In the genomic region with DNA sequence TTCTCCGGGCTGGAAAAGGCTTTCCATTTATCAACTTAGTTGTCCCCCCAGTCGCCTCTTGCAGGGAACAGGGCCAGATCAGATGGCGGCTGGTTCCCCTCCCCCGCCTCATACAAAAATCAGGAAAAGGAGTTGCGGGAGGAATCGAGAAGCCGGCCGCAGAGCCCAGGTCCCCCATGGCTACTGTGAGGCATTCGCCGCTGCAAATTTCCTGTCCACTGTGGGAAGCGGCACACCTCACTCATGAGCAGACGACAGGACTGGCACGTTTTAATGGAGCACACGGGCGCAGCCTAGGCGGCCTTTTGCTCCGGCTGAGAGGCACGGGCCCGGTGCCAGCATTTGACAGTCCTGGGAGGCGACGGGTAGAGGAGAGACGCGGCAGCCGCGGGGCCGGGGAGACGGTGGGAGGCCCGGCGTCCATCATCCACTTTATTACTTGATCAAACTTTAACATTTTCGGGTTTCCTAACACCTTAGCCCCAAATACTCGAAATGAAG, we compare ENCODE assay signal across 9 cellular contexts. TPM values are rescaled to one million over a fixed set of nuclear protein-coding genes. Genes with fewer than 3 reads are reported as not detected.
DNase-seq lines count a peak whose midpoint lies in the region; ATAC-seq and TF ChIP-seq lines count a peak whose summit lies in the region.
"Had no signal": no experiment of that assay in that cellular context is flagged by ENCODE, and none has a peak within 500 bp of the region (broad histone marks: within the 10 kb centered on the region; RNA-seq: fewer than 3 reads in every experiment).

No MANE protein-coding gene starts in this region.

- no peak for TF ChIP-seq POLR2A in tibial nerve (IDR thresholded peaks at IDR 0.05)

- ATAC-seq in activated T-helper 17 cell treated with anti-CD3 and anti-CD28 coated beads, Interleukin-2, amount 50 U/mL, for 72 hours (replicated peaks): no peak
- ATAC-seq in GM19467 (IDR thresholded peaks at IDR 0.05; ENCODE audit: unreplicated experiment): no peak
- no peak for ATAC-seq in GM21381 (IDR thresholded peaks at IDR 0.05; ENCODE audit: unreplicated experiment)
- no peak for ATAC-seq in HG03159 (IDR thresholded peaks at IDR 0.05; ENCODE audit: unreplicated experiment)

- H3K36me3 ChIP-seq in CD4-positive, alpha-beta memory T cell (ENCODE audit: insufficient read depth, low read length): no peaks in the 10 kb centered on the region
- no peaks in the 10 kb centered on the region for H3K36me3 ChIP-seq in tibial nerve

- H3K9me3 Mint-ChIP-seq in CD4-positive, alpha-beta memory T cell: peaks cover 0 to 10% (median 3%) of the 10 kb centered on the region in 8 donors
- H3K9me3 Mint-ChIP-seq in activated T-helper 17 cell treated with anti-CD3 and anti-CD28 coated beads, Interleukin-2, amount 50 U/mL, for 72 hours: no peaks in the 10 kb centered on the region

- H3K9me3 ChIP-seq in CD4-positive, alpha-beta memory T cell (ENCODE audit: control insufficient read depth in 1 of 2, low read length in 2 of 2): no peaks in the 10 kb centered on the region
- H3K9me3 ChIP-seq in tibial nerve: no peaks in the 10 kb centered on the region

- peaks cover 7 to 32% (median 20%) of the 10 kb centered on the region in 4 donors for H3K4me1 Mint-ChIP-seq in CD4-positive, alpha-beta memory T cell
- H3K4me1 Mint-ChIP-seq in activated T-helper 17 cell treated with anti-CD3 and anti-CD28 coated beads, Interleukin-2, amount 50 U/mL, for 72 hours: peaks cover 8% of the 10 kb centered on the region

- H3K36me3 Mint-ChIP-seq in CD4-positive, alpha-beta memory T cell: peaks cover 0 to 2% of the 10 kb centered on the region in 2 donors
- H3K36me3 Mint-ChIP-seq in activated T-helper 17 cell treated with anti-CD3 and anti-CD28 coated beads, Interleukin-2, amount 50 U/mL, for 72 hours (ENCODE audit: low read depth): peaks cover 13% of the 10 kb centered on the region

- no peak overlapping the region for H3K27ac ChIP-seq in CD4-positive, alpha-beta memory T cell (ENCODE audit: low read depth, low read length)
- no peak overlapping the region for H3K27ac ChIP-seq in tibial nerve

- peaks cover 21% of the 10 kb centered on the region for H3K4me1 ChIP-seq in CD4-positive, alpha-beta memory T cell (ENCODE audit: insufficient read depth, low read length)
- peaks cover 0 to 31% (median 14%) of the 10 kb centered on the region in 4 donors for H3K4me1 ChIP-seq in tibial nerve

- peaks cover 28 to 35% of the 10 kb centered on the region in 2 donors for H3K27me3 Mint-ChIP-seq in CD4-positive, alpha-beta memory T cell
- peaks cover 45% of the 10 kb centered on the region for H3K27me3 Mint-ChIP-seq in activated T-helper 17 cell treated with anti-CD3 and anti-CD28 coated beads, Interleukin-2, amount 50 U/mL, for 72 hours

- H3K4me3 Mint-ChIP-seq in CD4-positive, alpha-beta memory T cell: peak overlapping the region; percentile 84 to 93 (median 88)
- H3K4me3 Mint-ChIP-seq in activated T-helper 17 cell treated with anti-CD3 and anti-CD28 coated beads, Interleukin-2, amount 50 U/mL, for 72 hours: peak overlapping the region; percentile 79

- peaks cover 23% of the 10 kb centered on the region for H3K27me3 ChIP-seq in CD4-positive, alpha-beta memory T cell (ENCODE audit: insufficient read depth, low read length)
- peaks cover 0 to 79% of the 10 kb centered on the region in 2 donors for H3K27me3 ChIP-seq in tibial nerve

- 7 to 11% methylated on average over 27 to 31 of the region's 31 CpGs for WGBS in tibial nerve, 2 donors

- DNase-seq in CD4-positive, alpha-beta memory T cell: no peak
- no peak for DNase-seq in Jurkat, Clone E6-1 (ENCODE audit: low read depth, low spot score)
- DNase-seq in kidney tubule cell (ENCODE audit: low spot score) (peak; percentile 12), tibial nerve (ENCODE audit: low spot score in 2 of 2) (no peak)

- intact Hi-C loops in CD4-positive, alpha-beta memory T cell (cut with micrococcal nuclease): loop anchor here (5.0 kb wide), 1 partner anchor 219 kb away; the partner anchor contains the start of gene LYST

- peak overlapping the region in 5 of 7 donors; percentile 20 to 94 (median 86) for H3K27ac Mint-ChIP-seq in CD4-positive, alpha-beta memory T cell
- no peak overlapping the region for H3K27ac Mint-ChIP-seq in activated T-helper 17 cell treated with anti-CD3 and anti-CD28 coated beads, Interleukin-2, amount 50 U/mL, for 72 hours

- H3K4me3 ChIP-seq in CD4-positive, alpha-beta memory T cell (ENCODE audit: low read length in 2 of 2): no peak overlapping the region
- peak overlapping the region; percentile 53 for H3K4me3 ChIP-seq in Jurkat, Clone E6-1 (ENCODE audit: low read length)
- peak overlapping the region in 3 of 4 donors; percentile 33 to 66 (median 47) for H3K4me3 ChIP-seq in tibial nerve

- no peak for TF ChIP-seq EP300 in tibial nerve (IDR thresholded peaks at IDR 0.05)

- POLR2A ChIA-PET in CD4-positive, alpha-beta memory T cell (lab: Charles Lee; ENCODE audit: partially characterized antibody): interaction anchor here (0.9 to 1.5 kb wide), 3 partner anchors 10 to 144 kb away, joined by 3 to 5 read pairs (median 3); partner anchors contain the start of gene B3GALNT2

- CTCF ChIA-PET in CD4-positive, alpha-beta memory T cell (lab: Charles Lee; ENCODE audit: partially characterized antibody): interaction anchor here (1.0 kb wide), 1 partner anchor 11 kb away, joined by 3 read pairs; no protein-coding TSS in a partner anchor

- TF ChIP-seq CTCF in tibial nerve (IDR thresholded peaks at IDR 0.05): no peak

RNA-seq across cellular contexts. Expression of gene GNG4, which starts 1.1 kb away (rescaled TPM):
- under 1 TPM in 1 of 2 experiments, not detected in 1; 0.19 TPM for total RNA-seq in CD4-positive, alpha-beta memory T cell
- polyA plus RNA-seq in CD4-positive, alpha-beta memory T cell: not detected
- polyA plus RNA-seq in Jurkat, Clone E6-1 (2012; ENCODE audit: insufficient read depth, insufficient read length): 10.6 TPM
- 1 to 10 TPM in 1 of 2 donors, under 1 TPM in 1; 0.32 to 2.1 TPM for total RNA-seq in activated T-helper 17 cell treated with anti-CD3 and anti-CD28 coated beads, Interleukin-2, amount 50 U/mL, for 72 hours
- total RNA-seq in tibial nerve: 1 to 10 TPM in 1 of 4 donors, under 1 TPM in 2, not detected in 1; 0.42 to 6.3 (median 0.98) TPM
- total RNA-seq: bronchial epithelial cell had no signal

Comparison
In these comparisons a context has a peak if more than half of its experiments do, and no peak if none do; other contexts are left out.
1. H3K4me3 ChIP-seq: peak in Jurkat, Clone E6-1 (single experiment) and tibial nerve (3 of 4); none in CD4-positive, alpha-beta memory T cell (0 of 2).